11 cellular contexts compared by ENCODE assay signal in the genomic region with DNA sequence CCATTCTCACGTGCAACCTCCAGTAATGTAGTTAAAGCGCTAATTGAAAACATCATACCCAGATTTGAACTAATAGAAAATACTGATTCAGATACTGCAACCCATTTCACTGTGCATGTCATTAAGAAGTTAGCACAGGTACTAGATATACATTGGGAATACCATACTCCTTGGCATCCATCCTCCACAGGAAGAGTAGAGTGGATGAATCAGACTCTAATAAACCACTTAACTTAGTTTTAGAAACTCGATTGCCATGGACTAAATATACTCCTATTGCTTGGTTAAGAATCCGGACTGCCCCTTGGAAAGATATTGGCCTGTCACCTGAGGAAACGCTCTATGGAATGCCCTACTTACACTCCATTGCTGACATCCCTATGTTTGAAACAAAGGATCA. TPM values are rescaled to one million over a fixed set of nuclear protein-coding genes. Genes with fewer than 3 reads are reported as not detected.
"Had no signal": no experiment of that assay in that cellular context is flagged by ENCODE, and none has a peak within 500 bp of the region (broad histone marks: within the 10 kb centered on the region; RNA-seq: fewer than 3 reads in every experiment).

No MANE protein-coding gene starts in this region.

- H3K27ac Mint-ChIP-seq: IgD-negative memory B cell had no signal

- ATAC-seq: HepG2, K562 had no signal

- DNase-seq: IMR-90, KBM-7, KG1 had no signal

- H3K4me3 ChIP-seq: K562 had no signal

- FAIRE-seq: HepG2, HTR-8/SVneo, K562 had no signal

- H3K9ac ChIP-seq: KMS-11 had no signal

- H3K4me2 ChIP-seq: KMS-11 had no signal

- H3K27ac ChIP-seq: HL-60, KMS-11 had no signal

- H3K4me3 Mint-ChIP-seq: IgD-negative memory B cell had no signal

RNA-seq across cellular contexts. Expression of a gene that starts 9.5 kb away (rescaled TPM):
- total RNA-seq: HT-29, HT1080, IMR-90, K562 had no signal
- polyA plus RNA-seq: HepG2, IgD-negative memory B cell, IMR-90, K562 had no signal

RNA-seq across cellular contexts. Expression of a gene that starts 31.0 kb away (rescaled TPM):
- total RNA-seq: K562 had no signal
- polyA plus RNA-seq: IgD-negative memory B cell, K562 had no signal
